14 cellular contexts compared by ENCODE assay signal in the genomic region with DNA sequence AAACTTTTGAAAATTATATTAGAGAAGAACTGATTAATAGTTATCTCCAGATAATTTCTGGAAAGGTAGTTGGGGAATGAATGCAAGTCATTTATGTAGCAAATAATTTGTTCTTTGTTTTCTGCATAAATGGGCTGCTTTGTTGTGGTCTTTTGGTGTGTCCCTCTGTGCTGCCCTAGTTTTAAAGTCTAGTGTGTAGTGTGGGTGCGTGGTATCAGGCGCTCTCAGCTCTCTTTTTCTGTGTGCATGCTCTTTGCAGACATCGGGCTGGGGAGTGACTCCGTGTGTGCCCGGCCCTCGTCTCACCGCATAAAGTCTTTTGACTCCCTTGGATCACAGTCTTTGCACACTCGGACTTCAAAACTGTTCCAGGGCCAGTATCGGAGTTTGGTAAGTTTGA.
DNase-seq lines count a peak whose midpoint lies in the region; ATAC-seq and TF ChIP-seq lines count a peak whose summit lies in the region.
"Had no signal": no experiment of that assay in that cellular context is flagged by ENCODE, and none has a peak within 500 bp of the region (broad histone marks: within the 10 kb centered on the region; RNA-seq: fewer than 3 reads in every experiment).

No MANE protein-coding gene starts in this region.

- H3K9ac ChIP-seq in Karpas-422 (ENCODE audit: low read length) = no peak overlapping the region

- no peak overlapping the region for H2AFZ ChIP-seq in Karpas-422 (ENCODE audit: low read length)

- H3K4me1 ChIP-seq in Karpas-422 (ENCODE audit: low read length) (peaks cover 92% of the 10 kb centered on the region), ectodermal cell (ENCODE audit: control insufficient read depth, insufficient read depth, low read length) (peaks cover 43% of the 10 kb centered on the region), tibial artery (peaks cover 0 to 95% (median 66%) of the 10 kb centered on the region in 4 donors)

- WGBS in ectodermal cell, 2 experiments = 94% methylated on average over 9 of the region's 9 CpGs
- 77 to 87% methylated on average over 9 of the region's 9 CpGs for WGBS in lower leg skin, 2 donors

- H3K4me2 ChIP-seq in Karpas-422 (ENCODE audit: low read depth, low read length, poor library complexity, severe bottlenecking) = no peak overlapping the region

- intact Hi-C loops in tibial artery (cut with DNase I; ENCODE audit: low total_unique reads) = no loop called here
- intact Hi-C loops in lower leg skin (cut with DNase I; ENCODE audit: low total_unique reads) = no loop called here

- DNase-seq in Karpas-422 (no peak), midbrain (lab: John Stamatoyannopoulos, UW) (peak; percentile 72), tibial artery (no peak), lower leg skin (ENCODE audit: low spot score in 2 of 2) (no peak)
- DNase-seq: activated CD8-positive, alpha-beta T cell treated with anti-CD3 and anti-CD28 coated beads, Interleukin-2, amount 10 ng/mL, durations not matched to agents 7 days and 5 days; activated gamma-delta T cell treated with Interleukin-2 at 50 U/mL for 16 hours; central memory CD4-positive, alpha-beta T cell; COR-L47; NK-92 treated with Interleukin-12 subunit alpha and Interleukin-12 subunit beta, amount 100 ng/mL, for 24 hours; SHP77 had no signal

- H3K9me3 ChIP-seq in Karpas-422 (ENCODE audit: low read length) (no peaks in the 10 kb centered on the region), ectodermal cell (ENCODE audit: control insufficient read depth, low read length) (no peaks in the 10 kb centered on the region), tibial artery (no peaks in the 10 kb centered on the region)

- TF ChIP-seq CTCF in tibial artery (IDR thresholded peaks at IDR 0.05) = no peak
- no peak for TF ChIP-seq CTCF in lower leg skin (IDR thresholded peaks at IDR 0.05)

- peaks cover 96% of the 10 kb centered on the region for H3K79me2 ChIP-seq in Karpas-422 (ENCODE audit: low read length)

- no peak for TF ChIP-seq POLR2A in lower leg skin (IDR thresholded peaks at IDR 0.05)

- peaks cover 26% of the 10 kb centered on the region; the same call in 1 of the 2 replicates for H3K36me3 ChIP-seq in Karpas-422 (ENCODE audit: insufficient read depth, low read length)
- no peaks in the 10 kb centered on the region for H3K36me3 ChIP-seq in ectodermal cell (ENCODE audit: control insufficient read depth, insufficient read depth, low read length)
- H3K36me3 ChIP-seq in tibial artery = peaks cover 0 to 4% (median 0%) of the 10 kb centered on the region in 3 donors

- H4K20me1 ChIP-seq in Karpas-422 (ENCODE audit: insufficient read depth, low read depth, low read length) = peaks cover 46% of the 10 kb centered on the region

- H3K9me2 ChIP-seq in Karpas-422 (replicated peaks; ENCODE audit: insufficient read depth, low read length) = no peaks in the 10 kb centered on the region

- H3K27me3 ChIP-seq in Karpas-422 (ENCODE audit: low read length) (no peaks in the 10 kb centered on the region), ectodermal cell (ENCODE audit: control insufficient read depth, insufficient read depth, low read length, poor library complexity, severe bottlenecking) (no peaks in the 10 kb centered on the region), tibial artery (no peaks in the 10 kb centered on the region)

- H3K4me3 ChIP-seq in Karpas-422 (ENCODE audit: low read length) = no peak overlapping the region
- no peak overlapping the region for H3K4me3 ChIP-seq in ectodermal cell (ENCODE audit: insufficient read depth, low read depth, low read length)
- H3K4me3 ChIP-seq in tibial artery = no peak overlapping the region
- no peak overlapping the region for H3K4me3 ChIP-seq in lower leg skin (ENCODE audit: low read depth, poor library complexity, severe bottlenecking)

- ATAC-seq in GM18511 (IDR thresholded peaks at IDR 0.05; ENCODE audit: unreplicated experiment) (no peak), GM18502 (IDR thresholded peaks at IDR 0.05; ENCODE audit: poor library complexity, unreplicated experiment) (no peak)
- ATAC-seq: activated CD8-positive, alpha-beta T cell treated with anti-CD3 and anti-CD28 coated beads, Interleukin-2, amount 10 ng/mL, durations not matched to agents 7 days and 5 days; esophagus mucosa had no signal

- H3K27ac ChIP-seq in Karpas-422 (ENCODE audit: low read length) (peak overlapping the region; percentile 71), ectodermal cell (ENCODE audit: insufficient read depth, low read depth, low read length, poor library complexity, severe bottlenecking) (peak overlapping the region; percentile 67), tibial artery (peak overlapping the region; percentile 27 to 76)
